Comparison of ENCODE assay signal across 8 cellular contexts in the genomic region with DNA sequence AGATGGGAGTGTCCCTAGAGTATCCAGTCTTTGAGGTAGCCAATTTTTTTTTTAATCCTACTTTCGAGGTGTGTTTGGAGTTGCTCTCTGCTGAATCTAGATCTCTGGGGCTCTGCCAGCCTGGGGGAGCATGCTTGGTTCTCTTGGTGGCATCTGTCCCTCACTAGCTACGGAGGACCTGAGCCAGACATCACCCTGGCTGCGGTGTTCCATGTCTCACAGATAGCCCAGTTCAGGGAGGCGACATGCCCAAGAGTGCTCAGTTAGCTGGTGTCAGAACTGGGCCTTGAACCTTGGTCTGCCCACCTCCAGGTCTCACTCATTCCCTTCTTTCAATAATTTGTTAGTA. TPM values are rescaled to one million over a fixed set of nuclear protein-coding genes. Genes with fewer than 3 reads are reported as not detected.
DNase-seq lines count a peak whose midpoint lies in the region; ATAC-seq and TF ChIP-seq lines count a peak whose summit lies in the region.

No MANE protein-coding gene starts in this region.

- TF ChIP-seq CTCF in SU-DHL-6 (IDR thresholded peaks at IDR 0.05; ENCODE audit: insufficient read depth, low read length, poor library complexity, severe bottlenecking) (no peak), gastroesophageal sphincter (IDR thresholded peaks at IDR 0.05) (no peak)

- H3K79me2 ChIP-seq in SU-DHL-6 (ENCODE audit: insufficient read depth, low read length), result no peaks in the 10 kb centered on the region

- H3K9ac ChIP-seq in SU-DHL-6 (ENCODE audit: low read length) (peak overlapping the region; percentile 47), rectal smooth muscle tissue (ENCODE audit: low read length) (peak overlapping the region; percentile 6)

- H3K4me3 ChIP-seq in GM08714 (ENCODE audit: low read length) (peak overlapping the region; percentile 61; the same call in 1 of the 2 replicates), SU-DHL-6 (ENCODE audit: insufficient read depth, low read length, poor library complexity, severe bottlenecking) (peak overlapping the region; percentile 48), gastroesophageal sphincter (peak overlapping the region; percentile 43 to 61), rectal smooth muscle tissue (ENCODE audit: low read length) (peak overlapping the region; percentile 59)

- WGBS in gastroesophageal sphincter (ENCODE audit: low coverage in 1 of 2), 2 donors, result 50 to 89% methylated on average over 1 to 3 of the region's 4 CpGs

- ATAC-seq in gastroesophageal sphincter (no peak), GM21825 (IDR thresholded peaks at IDR 0.05; ENCODE audit: unreplicated experiment) (no peak), GM21390 (IDR thresholded peaks at IDR 0.05; ENCODE audit: unreplicated experiment) (no peak)

- no peak for TF ChIP-seq EP300 in gastroesophageal sphincter (IDR thresholded peaks at IDR 0.05)

- peak overlapping the region; percentile 60 for H3K4me2 ChIP-seq in SU-DHL-6 (ENCODE audit: low read depth, low read length, poor library complexity, severe bottlenecking)

- no peaks in the 10 kb centered on the region for H4K20me1 ChIP-seq in SU-DHL-6 (ENCODE audit: low read depth, low read length)

- H3K27ac ChIP-seq in SU-DHL-6 (ENCODE audit: low read depth, low read length) (no peak overlapping the region), gastroesophageal sphincter (peak overlapping the region; percentile 54 to 86 (median 84)), rectal smooth muscle tissue (ENCODE audit: low read depth, low read length) (peak overlapping the region; percentile 16)

- H3K4me1 ChIP-seq in gastroesophageal sphincter (peaks cover 0 to 52% (median 21%) of the 10 kb centered on the region in 3 donors), rectal smooth muscle tissue (ENCODE audit: control insufficient read depth, insufficient read depth, low read length) (peaks cover 9% of the 10 kb centered on the region)

- H2AFZ ChIP-seq in SU-DHL-6 (ENCODE audit: low read depth, low read length, severe bottlenecking), result peak overlapping the region; percentile 95

- no peak for TF ChIP-seq POLR2A in gastroesophageal sphincter (IDR thresholded peaks at IDR 0.05)

- H3K9me3 ChIP-seq in SU-DHL-6 (ENCODE audit: insufficient read depth, low read length), result no peaks in the 10 kb centered on the region
- no peaks in the 10 kb centered on the region for H3K9me3 ChIP-seq in gastroesophageal sphincter

- no peaks in the 10 kb centered on the region for H3F3A ChIP-seq in SU-DHL-6 (ENCODE audit: insufficient read depth)

- DNase-seq in activated gamma-delta T cell treated with Interleukin-2 at 50 U/mL for 16 hours (no peak), NCI-H128 (lab: John Stamatoyannopoulos, UW; ENCODE audit: unreplicated experiment) (no peak)

- H3K9me2 ChIP-seq in SU-DHL-6 (replicated peaks; ENCODE audit: insufficient read depth, low read length), result no peaks in the 10 kb centered on the region

- H3K36me3 ChIP-seq in SU-DHL-6 (ENCODE audit: low read length) (no peaks in the 10 kb centered on the region), gastroesophageal sphincter (peaks cover 0 to 8% of the 10 kb centered on the region in 2 donors), rectal smooth muscle tissue (ENCODE audit: control insufficient read depth, insufficient read depth, low read length) (peaks cover 5% of the 10 kb centered on the region)

- no peaks in the 10 kb centered on the region for H3K27me3 ChIP-seq in SU-DHL-6 (ENCODE audit: low read length)
- H3K27me3 ChIP-seq in gastroesophageal sphincter, result no peaks in the 10 kb centered on the region
- H3K27me3 ChIP-seq in rectal smooth muscle tissue (ENCODE audit: control insufficient read depth, insufficient read depth, low read length), result no peaks in the 10 kb centered on the region

RNA-seq across cellular contexts. Expression of gene HMOX1, which starts 0.5 kb away (rescaled TPM):
- total RNA-seq in gastroesophageal sphincter, result 100 to 1,000 TPM in 1 of 4 donors, 10 to 100 TPM in 2, 1 to 10 TPM in 1; 3.0 to 317 (median 12.7) TPM

RNA-seq across cellular contexts. Expression of gene MCM5, which starts 18.5 kb away (rescaled TPM):
- 10 to 100 TPM; 14.5 to 19.2 (median 15.3) TPM for total RNA-seq in gastroesophageal sphincter
